Comparison of ENCODE assay signal across 8 cellular contexts in genomic region chr7:137820677-137821420, GRCh38. TPM values are rescaled to one million over a fixed set of nuclear protein-coding genes. Genes with fewer than 3 reads are reported as not detected.
DNase-seq lines count a peak whose midpoint lies in the region; ATAC-seq, FAIRE-seq and TF ChIP-seq lines count a peak whose summit lies in the region.

No MANE protein-coding gene starts in this region.

- H4K5ac ChIP-seq in H1 (ENCODE audit: insufficient read length, low read depth, low read length), result peak overlapping the region; percentile 20

- CTCF ChIA-PET in H1 (lab: Charles Lee; ENCODE audit: partially characterized antibody), result interaction anchor here (0.7 to 3.7 kb wide), 7 partner anchors 11 to 182 kb away, joined by 3 to 14 read pairs (median 4); no protein-coding TSS in a partner anchor
- CTCF ChIA-PET in CD4-positive, alpha-beta T cell (lab: Charles Lee), result no interaction called here

- peaks cover 3% of the 10 kb centered on the region; the same call in 1 of the 2 replicates for H3K23me2 ChIP-seq in H1 (ENCODE audit: low read depth, low read length)

- H3K27ac ChIP-seq in H1 (ENCODE audit: low read depth, low read length) (no peak overlapping the region), neural progenitor cell (peak overlapping the region; percentile 85)
- no peak overlapping the region for H3K27ac ChIP-seq in CD4-positive, alpha-beta T cell (ENCODE audit: low read depth, low read length)

- TF ChIP-seq RAD21 in H1 (IDR thresholded peaks at IDR 0.05 in 1 of 2, conservative IDR thresholded peaks at IDR 0.05 in 1 of 2; ENCODE audit: low read depth in 2 of 2, low read length in 2 of 2), result no peak

- H3K27me3 ChIP-seq in H1 (replicated peaks in 1 of 4; ENCODE audit: control insufficient read depth in 3 of 4, extremely low read depth in 1 of 4, insufficient read depth in 3 of 4, low read length in 3 of 4), result no peaks in the 10 kb centered on the region
- no peaks in the 10 kb centered on the region for H3K27me3 ChIP-seq in neural progenitor cell
- no peaks in the 10 kb centered on the region for H3K27me3 ChIP-seq in CD4-positive, alpha-beta T cell (ENCODE audit: control insufficient read depth, insufficient read depth, low read length)

- H2AK5ac ChIP-seq in H1 (ENCODE audit: low read depth, low read length), result no peak overlapping the region

- H2AFZ ChIP-seq in H1 (ENCODE audit: low read length) (peak overlapping the region; percentile 56), neural progenitor cell (replicated peaks) (peak overlapping the region; percentile 17)

- no peak for FAIRE-seq in H1 (lab: Jason Lieb, UNC)

- no peaks in the 10 kb centered on the region for H3K36me3 Mint-ChIP-seq in neural progenitor cell
- no peaks in the 10 kb centered on the region for H3K36me3 Mint-ChIP-seq in CD4-positive, alpha-beta T cell (ENCODE audit: low read depth)

- H3K9me3 ChIP-seq in H1 (ENCODE audit: insufficient read depth in 2 of 2, low read depth in 1 of 2, low read length in 1 of 2) (no peaks in the 10 kb centered on the region; a peak in 1 of 4 replicates), neural progenitor cell (ENCODE audit: low read depth) (no peaks in the 10 kb centered on the region)
- H3K9me3 ChIP-seq in CD4-positive, alpha-beta T cell (ENCODE audit: control insufficient read depth, low read length), result no peaks in the 10 kb centered on the region

- peak; percentile 89 for ATAC-seq in GM19463 (IDR thresholded peaks at IDR 0.05; ENCODE audit: unreplicated experiment)
- no peak for ATAC-seq in activated CD4-positive, CD25-positive, alpha-beta regulatory T cell treated with anti-CD3 and anti-CD28 coated beads, Interleukin-2, amount 50 U/mL, for 24 hours
- no peak for ATAC-seq in CD4-positive, alpha-beta T cell (ENCODE audit: poor library complexity)
- no peak for ATAC-seq in GM18517 (IDR thresholded peaks at IDR 0.05; ENCODE audit: unreplicated experiment)

- H2BK5ac ChIP-seq in H1 (ENCODE audit: low read depth, low read length), result no peak overlapping the region

- no peak overlapping the region for H3K56ac ChIP-seq in H1 (replicated peaks; ENCODE audit: insufficient read length, low read depth, low read length)

- peak overlapping the region; percentile 65 for H3K4ac ChIP-seq in H1 (replicated peaks; ENCODE audit: insufficient read length, low read depth, low read length)

- H2BK120ac ChIP-seq in H1 (replicated peaks; ENCODE audit: low read depth, low read length), result no peak overlapping the region

- H3K27me3 Mint-ChIP-seq in neural progenitor cell (ENCODE audit: insufficient read depth, low read depth), result no peaks in the 10 kb centered on the region
- H3K27me3 Mint-ChIP-seq in CD4-positive, alpha-beta T cell, result peaks cover 48% of the 10 kb centered on the region

- peak overlapping the region; percentile 62; the same call in 1 of the 2 replicates for H2BK12ac ChIP-seq in H1 (ENCODE audit: low read depth, low read length)

- POLR2A ChIA-PET in H1 (lab: Charles Lee; ENCODE audit: partially characterized antibody), result no interaction called here
- POLR2A ChIA-PET in CD4-positive, alpha-beta T cell (lab: Charles Lee), result no interaction called here

- H3K4me1 ChIP-seq in H1 (replicated peaks in 1 of 4; ENCODE audit: control insufficient read depth in 3 of 4, insufficient read depth in 4 of 4, low read length in 3 of 4) (peaks cover 7 to 15% (median 10%) of the 10 kb centered on the region in 4 experiments), neural progenitor cell (peaks cover 26% of the 10 kb centered on the region)

- H3K14ac ChIP-seq in H1 (ENCODE audit: insufficient read length), result no peak overlapping the region

- H3K18ac ChIP-seq in H1 (ENCODE audit: extremely low read depth, low read length), result peak overlapping the region; percentile 17; the same call in 1 of the 2 replicates

- no peak overlapping the region for H3K23ac ChIP-seq in H1 (ENCODE audit: insufficient read length)

- peak overlapping the region; percentile 38 for H3K4me3 Mint-ChIP-seq in neural progenitor cell
- no peak overlapping the region for H3K4me3 Mint-ChIP-seq in CD4-positive, alpha-beta T cell

- H2BK20ac ChIP-seq in H1 (ENCODE audit: low read length), result 0 out of 2 replicates have a peak overlapping the region, but pooled peaks have one; percentile 81

- H3K4me1 Mint-ChIP-seq in neural progenitor cell, result peaks cover 31% of the 10 kb centered on the region
- H3K4me1 Mint-ChIP-seq in CD4-positive, alpha-beta T cell (ENCODE audit: low read depth), result no peaks in the 10 kb centered on the region

- TF ChIP-seq CTCF in H1 (IDR thresholded peaks at IDR 0.05; ENCODE audit: control extremely low read depth in 1 of 3, insufficient read depth in 1 of 3, low read depth in 1 of 3, low read length in 3 of 3) (no peak), neural progenitor cell (IDR thresholded peaks at IDR 0.05) (no peak)
- no peak for TF ChIP-seq CTCF in CD4-positive, alpha-beta T cell (IDR thresholded peaks at IDR 0.05)

- H3K36me3 ChIP-seq in H1 (ENCODE audit: control insufficient read depth in 2 of 4, insufficient read depth in 4 of 4, low read length in 3 of 4) (no peaks in the 10 kb centered on the region; a peak in 1 of 8 replicates), neural progenitor cell (no peaks in the 10 kb centered on the region)

- H3K9ac ChIP-seq in H1 (replicated peaks in 1 of 4; ENCODE audit: extremely low read depth in 1 of 4, low read depth in 3 of 4, low read length in 3 of 4) (no peak overlapping the region), neural progenitor cell (no peak overlapping the region)

- WGBS in H1 (ENCODE audit: extremely low coverage in 1 of 2, insufficient coverage in 1 of 2, insufficient read length in 1 of 2, insufficient replicate concordance in 2 of 2, low coverage in 1 of 2, low lambda C conversion rate in 2 of 2, missing lambda C conversion rate in 1 of 2), 2 experiments, result 21% methylated on average over 7 of the region's 8 CpGs; no CpG with 5 or more reads in 1 of the 2 experiments

- H4K20me1 ChIP-seq in H1 (replicated peaks in 1 of 2; ENCODE audit: control insufficient read depth in 1 of 2, insufficient read depth in 2 of 2, low read length in 2 of 2) (no peaks in the 10 kb centered on the region), neural progenitor cell (ENCODE audit: low read depth) (no peaks in the 10 kb centered on the region)

- H4K8ac ChIP-seq in H1 (ENCODE audit: extremely low read depth, insufficient read depth, low read length), result peak overlapping the region; percentile 64; the same call in 1 of the 2 replicates

- H3K4me3 ChIP-seq in H1 (ENCODE audit: extremely low read depth in 1 of 4, insufficient read depth in 2 of 4, low read depth in 3 of 4, low read length in 4 of 4) (peak overlapping the region in 2 of 4 experiments; percentile 7 to 14; a peak in 4 of 8 replicates), neural progenitor cell (peak overlapping the region; percentile 28)

- no peak overlapping the region for H2BK15ac ChIP-seq in H1 (ENCODE audit: low read length)

- H3K79me2 ChIP-seq in H1 (ENCODE audit: control insufficient read depth in 1 of 2, insufficient read depth in 2 of 2, low read length in 2 of 2), result no peaks in the 10 kb centered on the region
- H3K79me2 ChIP-seq in neural progenitor cell (ENCODE audit: low read depth), result no peaks in the 10 kb centered on the region

- TF ChIP-seq POLR2A in H1 (IDR thresholded peaks at IDR 0.05; ENCODE audit: control extremely low read depth in 1 of 2, low read depth in 2 of 2, low read length in 2 of 2), result no peak

- H3F3A ChIP-seq in neural progenitor cell (ENCODE audit: low read depth), result peaks cover 31% of the 10 kb centered on the region

- H3K27ac Mint-ChIP-seq in neural progenitor cell, result peak overlapping the region; percentile 74
- H3K27ac Mint-ChIP-seq in CD4-positive, alpha-beta T cell, result no peak overlapping the region

- intact Hi-C loops in CD4-positive, alpha-beta T cell (cut with DNase I, micrococcal nuclease), result no loop called here

- TF ChIP-seq EP300 in H1 (IDR thresholded peaks at IDR 0.05; ENCODE audit: borderline replicate concordance in 1 of 2, low read depth in 2 of 2, low read length in 2 of 2), result no peak

- no peak overlapping the region for H4K91ac ChIP-seq in H1 (replicated peaks; ENCODE audit: insufficient read length, low read length)

- H3K9me3 Mint-ChIP-seq in neural progenitor cell, result no peaks in the 10 kb centered on the region
- no peaks in the 10 kb centered on the region for H3K9me3 Mint-ChIP-seq in CD4-positive, alpha-beta T cell

- H3K4me2 ChIP-seq in H1 (ENCODE audit: insufficient read depth in 1 of 2, low read depth in 2 of 2, low read length in 2 of 2) (peak overlapping the region; percentile 57 to 61), neural progenitor cell (peak overlapping the region; percentile 75)

- DNase-seq in NCI-H1436 (lab: John Stamatoyannopoulos, UW) (peak; percentile 89), H1 (ENCODE audit: low read depth in 1 of 2, low spot score in 2 of 2) (peak in 1 of 2 experiments; percentile 59), neural progenitor cell (ENCODE audit: low spot score) (peak; percentile 82), NK-92 (lab: John Stamatoyannopoulos, UW; ENCODE audit: unreplicated experiment) (no peak)
- no peak for DNase-seq in CD4-positive, alpha-beta T cell

- no peaks in the 10 kb centered on the region for H3K79me1 ChIP-seq in H1 (ENCODE audit: low read depth, low read length)

TF ChIP-seq in H1, 55 proteins besides CTCF, POLR2A, EP300 and RAD21 (continues in another document):
- TF ChIP-seq, protein P1, sequence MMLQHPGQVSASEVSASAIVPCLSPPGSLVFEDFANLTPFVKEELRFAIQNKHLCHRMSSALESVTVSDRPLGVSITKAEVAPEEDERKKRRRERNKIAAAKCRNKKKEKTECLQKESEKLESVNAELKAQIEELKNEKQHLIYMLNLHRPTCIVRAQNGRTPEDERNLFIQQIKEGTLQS (IDR thresholded peaks at IDR 0.05; ENCODE audit: insufficient read depth, low read depth, low read length), result no peak
- TF ChIP-seq SIRT6 (IDR thresholded peaks at IDR 0.05; ENCODE audit: low read length) (no peak), ASH2L (IDR thresholded peaks at IDR 0.05; ENCODE audit: low read length) (peak; percentile 17), YY1 (IDR thresholded peaks at IDR 0.05; ENCODE audit: low read depth, low read length) (no peak), TAF7 (optimal IDR thresholded peaks at IDR 0.05; ENCODE audit: borderline replicate concordance, low read depth, low read length) (no peak), CBX8 (IDR thresholded peaks at IDR 0.05; ENCODE audit: borderline replicate concordance, low read depth, low read length) (no peak), MAFK (IDR thresholded peaks at IDR 0.05; ENCODE audit: low read depth, low read length) (no peak)

RNA-seq across cellular contexts. Expression of gene DGKI, which starts 25.9 kb away (rescaled TPM):
- 0.71 and 0.84 TPM in 2 replicates for total RNA-seq in H1 (2021; fragmentation: NEBNext Ultra II Directional; extraction: Animal tissue kit (Norgen Biotek cat#: 25700))
- polyA plus RNA-seq in H1 (2011; rRNA removed), result 0.20 and 0.22 TPM in 2 replicates
- 0.31 TPM for polyA plus RNA-seq in H1 (2011; cell fraction: cytosol; rRNA removed)
- polyA plus RNA-seq in H1 (2011; cell fraction: nucleus; rRNA removed), result 0.63 TPM
- 0.17 to 1.2 TPM (median 0.65 TPM) in 4 replicates for polyA plus RNA-seq in H1 (2012, experiment 1 of 2)
- 0.07 TPM for polyA plus RNA-seq in H1 (2012, experiment 2 of 2)
- 0.14 TPM for polyA plus RNA-seq in H1 (2013, experiment 1 of 2)
- 0.18 TPM for polyA plus RNA-seq in H1 (2013, experiment 2 of 2)
- 2.0 and 2.3 TPM in 2 replicates for polyA minus RNA-seq in H1 (2011; rRNA and poly(A)+ RNA removed)
- polyA minus RNA-seq in H1 (2011; cell fraction: cytosol; rRNA and poly(A)+ RNA removed), result 1.5 TPM
- polyA minus RNA-seq in H1 (2011; cell fraction: nucleus; rRNA and poly(A)+ RNA removed), result 3.2 TPM
- 3.4 and 5.5 TPM in 2 replicates for total RNA-seq in neural progenitor cell (ENCODE audit: low replicate concordance)
- total RNA-seq in CD4-positive, alpha-beta T cell, result not detected

Comparison
In these comparisons a context has a peak if more than half of its experiments do, and no peak if none do; other contexts are left out.
1. DNase-seq: peak in NCI-H1436 (single experiment) and neural progenitor cell (single experiment); none in CD4-positive, alpha-beta T cell (0 of 10) and NK-92 (single experiment).